8 cellular contexts compared by ENCODE assay signal in the genomic region with DNA sequence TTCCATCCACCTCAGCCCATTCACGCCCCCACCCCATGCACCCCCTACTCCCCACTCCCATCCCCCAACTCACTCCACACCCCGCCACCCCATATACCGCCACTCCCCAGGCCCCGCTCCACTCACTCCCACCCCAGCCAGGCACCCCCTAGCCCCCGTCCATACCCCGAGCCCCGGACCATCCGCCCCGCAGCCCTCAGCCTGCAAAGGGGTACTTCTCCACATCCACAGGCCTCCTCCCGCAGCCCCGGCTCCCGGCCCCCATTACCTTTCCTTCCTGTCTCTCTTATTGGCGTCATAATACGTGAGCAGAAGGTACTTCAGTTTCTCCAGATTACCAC. TPM values are rescaled to one million over a fixed set of nuclear protein-coding genes. Genes with fewer than 3 reads are reported as not detected.
DNase-seq lines count a peak whose midpoint lies in the region; ATAC-seq and TF ChIP-seq lines count a peak whose summit lies in the region.
"Not testable (repeated sequence)": the region's sequence is repeated elsewhere in the genome, so short reads cannot be mapped to it uniquely, and the experiment has no call there.

No MANE protein-coding gene starts in this region.

- H3K9ac ChIP-seq in iPS-18a (ENCODE audit: low read length) = peak overlapping the region; percentile 9

- in situ Hi-C loops in HAP-1 (cut with MboI; ENCODE audit: low sequenced_read_pairs); Panc1 (cut with HindIII; ENCODE audit: low pct_unique_long_range_greater_than_20kb, low sequenced_read_pairs): not testable (repeated sequence)

- ATAC-seq in Panc1 = not testable (repeated sequence)

- DNase-seq in BE2C (peak; percentile 1), nephron progenitor cell (peak; percentile 12)
- DNase-seq in HAP-1 (ENCODE audit: low spot score in 2 of 2); Panc1 (ENCODE audit: low read depth, low spot score); activated naive CD4-positive, alpha-beta T cell treated with anti-CD3 and anti-CD28 coated beads, Interleukin-2, amount 10 ng/mL, durations not matched to agents 7 days and 5 days; stomach: not testable (repeated sequence)

- TF ChIP-seq POLR2A in stomach (IDR thresholded peaks at IDR 0.05) = not testable (repeated sequence)

- TF ChIP-seq EP300 in stomach (IDR thresholded peaks at IDR 0.05) = not testable (repeated sequence)

- H3K27ac Mint-ChIP-seq in activated naive CD4-positive, alpha-beta T cell treated with anti-CD3 and anti-CD28 coated beads, Interleukin-2, amount 10 ng/mL, durations not matched to agents 7 days and 5 days = peak overlapping the region; percentile 99
- H3K27ac Mint-ChIP-seq in nephron progenitor cell = peak overlapping the region; percentile 99

- not testable (repeated sequence) for H3K36me3 ChIP-seq in BE2C; HAP-1 (replicated peaks); Panc1 (ENCODE audit: control insufficient read depth, insufficient read depth, low read length); ectodermal cell (ENCODE audit: control insufficient read depth, insufficient read depth, low read length); iPS-18a (ENCODE audit: control insufficient read depth, low read depth, low read length); stomach

- TF ChIP-seq CTCF in BE2C (IDR thresholded peaks at IDR 0.05; ENCODE audit: low read depth, low read length); Panc1 (IDR thresholded peaks at IDR 0.05); nephron progenitor cell (IDR thresholded peaks at IDR 0.05); stomach (IDR thresholded peaks at IDR 0.05): not testable (repeated sequence)

- POLR2A ChIA-PET in Panc1 (lab: Charles Lee) = not testable (repeated sequence)

- not testable (repeated sequence) for H3K4me1 ChIP-seq in BE2C; HAP-1; Panc1 (ENCODE audit: control insufficient read depth, insufficient read depth, low read length); ectodermal cell (ENCODE audit: control insufficient read depth, insufficient read depth, low read length); iPS-18a (ENCODE audit: control insufficient read depth, low read depth, low read length); stomach

- intact Hi-C loops in Panc1 (cut with micrococcal nuclease; ENCODE audit: unreplicated experiment); stomach (cut with DNase I; ENCODE audit: low total_unique reads): not testable (repeated sequence)

- CTCF ChIA-PET in Panc1 (lab: Charles Lee); activated naive CD4-positive, alpha-beta T cell treated with anti-CD3 and anti-CD28 coated beads, Interleukin-2, amount 10 ng/mL, durations not matched to agents 7 days and 5 days (lab: Charles Lee): not testable (repeated sequence)

- not testable (repeated sequence) for H3K36me3 Mint-ChIP-seq in activated naive CD4-positive, alpha-beta T cell treated with anti-CD3 and anti-CD28 coated beads, Interleukin-2, amount 10 ng/mL, durations not matched to agents 7 days and 5 days; nephron progenitor cell (ENCODE audit: low read depth)

- H3K4me3 Mint-ChIP-seq in activated naive CD4-positive, alpha-beta T cell treated with anti-CD3 and anti-CD28 coated beads, Interleukin-2, amount 10 ng/mL, durations not matched to agents 7 days and 5 days = peak overlapping the region; percentile 97
- H3K4me3 Mint-ChIP-seq in nephron progenitor cell = peak overlapping the region; percentile 100

- not testable (repeated sequence) for H3K4me1 Mint-ChIP-seq in activated naive CD4-positive, alpha-beta T cell treated with anti-CD3 and anti-CD28 coated beads, Interleukin-2, amount 10 ng/mL, durations not matched to agents 7 days and 5 days; nephron progenitor cell

- WGBS in ectodermal cell, 2 experiments = 0% methylated on average over 1 of the region's 14 CpGs
- WGBS in stomach, 5 donors = 0 to 3% (median 0%) methylated on average over 2 to 9 of the region's 14 CpGs

- H3K27me3 ChIP-seq in BE2C; HAP-1 (ENCODE audit: low read depth); Panc1 (ENCODE audit: control insufficient read depth, insufficient read depth, low read length); ectodermal cell (ENCODE audit: control insufficient read depth, insufficient read depth, low read length, poor library complexity, severe bottlenecking); iPS-18a (ENCODE audit: control insufficient read depth, insufficient read depth, low read length); stomach: not testable (repeated sequence)

- not testable (repeated sequence) for H3K9me3 Mint-ChIP-seq in activated naive CD4-positive, alpha-beta T cell treated with anti-CD3 and anti-CD28 coated beads, Interleukin-2, amount 10 ng/mL, durations not matched to agents 7 days and 5 days; nephron progenitor cell

- H3K4me3 ChIP-seq in BE2C (ENCODE audit: low read depth, low read length) = peak overlapping the region; percentile 56
- H3K4me3 ChIP-seq in HAP-1 = peak overlapping the region; percentile 47
- peak overlapping the region; percentile 60 to 74 for H3K4me3 ChIP-seq in Panc1 (ENCODE audit: low read depth in 2 of 2, low read length in 2 of 2)
- H3K4me3 ChIP-seq in ectodermal cell (ENCODE audit: insufficient read depth, low read depth, low read length) = peak overlapping the region; percentile 54
- peak overlapping the region; percentile 60 for H3K4me3 ChIP-seq in iPS-18a (ENCODE audit: low read length)
- H3K4me3 ChIP-seq in stomach = peak overlapping the region; percentile 57 to 72 (median 60)

- H3K27ac ChIP-seq in Panc1 (ENCODE audit: low read length) (peak overlapping the region; percentile 77), stomach (peak overlapping the region; percentile 72 to 97 (median 91))
- not testable (repeated sequence) for H3K27ac ChIP-seq in ectodermal cell (ENCODE audit: insufficient read depth, low read depth, low read length, poor library complexity, severe bottlenecking); iPS-18a (ENCODE audit: low read length)

- not testable (repeated sequence) for H3K9me3 ChIP-seq in BE2C; HAP-1; Panc1 (ENCODE audit: control insufficient read depth, insufficient read depth, low read depth, low read length); ectodermal cell (ENCODE audit: control insufficient read depth, low read length); iPS-18a (ENCODE audit: control insufficient read depth, low read depth, low read length); stomach

- H3K27me3 Mint-ChIP-seq in activated naive CD4-positive, alpha-beta T cell treated with anti-CD3 and anti-CD28 coated beads, Interleukin-2, amount 10 ng/mL, durations not matched to agents 7 days and 5 days = peaks cover 18% of the 10 kb centered on the region
- not testable (repeated sequence) for H3K27me3 Mint-ChIP-seq in nephron progenitor cell (ENCODE audit: low read depth, poor library complexity)

- not testable (repeated sequence) for BruUV-seq in Panc1 (replicated peaks; lab: Mats Ljungman, UMichigan)

RNA-seq across cellular contexts. Expression of a gene that starts 0.5 kb away (rescaled TPM):
- 0.86 TPM for polyA plus RNA-seq in BE2C (2012; ENCODE audit: insufficient read depth, insufficient read length, low read depth)
- total RNA-seq in Panc1 (2021; ENCODE audit: unreplicated experiment) (14.7 TPM), stomach (100 to 1,000 TPM in 2 of 5 donors, 10 to 100 TPM in 3; 32.2 to 188 (median 91.4) TPM)
- polyA plus RNA-seq in Panc1 (2012; ENCODE audit: insufficient read length) = 4.0 TPM
- polyA plus RNA-seq in ectodermal cell (2013, experiment 1 of 4) = 12.6 TPM
- 19.2 TPM for polyA plus RNA-seq in ectodermal cell (2013, experiment 2 of 4)
- polyA plus RNA-seq in ectodermal cell (2013, experiment 3 of 4) = 9.8 TPM
- polyA plus RNA-seq in ectodermal cell (2013, experiment 4 of 4) = 15.1 TPM
- polyA plus RNA-seq in stomach = 1 to 10 TPM; 8.7 to 8.9 (median 8.9) TPM

RNA-seq across cellular contexts. Expression of a gene that starts 56.6 kb away (rescaled TPM):
- 390 TPM for polyA plus RNA-seq in BE2C (2012; ENCODE audit: insufficient read depth, insufficient read length, low read depth)
- total RNA-seq in Panc1 (2021; ENCODE audit: unreplicated experiment) = 298 TPM
- 264 TPM for polyA plus RNA-seq in Panc1 (2012; ENCODE audit: insufficient read length)
- 211 TPM for polyA plus RNA-seq in ectodermal cell (2013, experiment 1 of 4)
- polyA plus RNA-seq in ectodermal cell (2013, experiment 2 of 4) = 185 TPM
- 240 TPM for polyA plus RNA-seq in ectodermal cell (2013, experiment 3 of 4)
- polyA plus RNA-seq in ectodermal cell (2013, experiment 4 of 4) = 262 TPM
- 100 to 1,000 TPM; 370 to 935 (median 470) TPM for total RNA-seq in stomach
- polyA plus RNA-seq in stomach = 100 to 1,000 TPM; 543 to 718 (median 600) TPM
